8 cellular contexts compared by ENCODE assay signal in the genomic region with DNA sequence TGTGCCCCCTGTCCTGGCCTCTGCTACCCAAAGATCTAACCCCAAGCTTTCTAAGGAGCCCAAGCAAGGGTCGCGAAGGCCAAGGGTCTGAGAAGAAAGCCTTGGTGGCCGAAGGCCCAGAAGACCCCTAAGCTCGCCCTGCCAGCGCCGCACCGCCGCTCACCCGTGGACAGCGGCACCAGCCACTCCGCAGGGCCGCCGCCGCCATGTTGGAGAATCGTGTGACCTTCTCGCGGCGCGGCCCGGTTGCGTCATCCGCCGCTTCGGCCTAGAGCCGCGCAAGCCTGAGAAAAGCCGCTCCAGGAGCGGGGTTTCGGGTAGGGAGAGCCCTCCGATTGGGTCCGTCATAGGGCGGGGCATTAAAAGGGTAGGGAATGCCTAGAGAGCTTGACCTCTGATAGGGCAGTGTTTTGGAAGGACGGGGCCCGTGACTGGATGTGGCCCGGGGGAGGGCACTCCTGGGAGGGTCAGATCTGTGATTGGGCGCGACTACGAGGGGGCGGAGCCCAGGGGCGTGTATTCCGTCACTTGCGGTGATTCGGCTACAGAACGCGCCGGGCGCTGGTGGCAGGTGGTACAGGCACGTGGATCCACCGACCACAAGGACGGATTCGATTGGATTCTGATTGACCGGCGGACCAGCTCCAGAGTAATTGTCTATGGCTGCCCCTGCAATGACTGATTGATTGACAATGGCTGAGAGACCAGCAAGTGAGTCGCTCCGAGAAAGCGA. TPM values are rescaled to one million over a fixed set of nuclear protein-coding genes. Genes with fewer than 3 reads are reported as not detected.
DNase-seq lines count a peak whose midpoint lies in the region; ATAC-seq, FAIRE-seq and TF ChIP-seq lines count a peak whose summit lies in the region.

A gene with protein sequence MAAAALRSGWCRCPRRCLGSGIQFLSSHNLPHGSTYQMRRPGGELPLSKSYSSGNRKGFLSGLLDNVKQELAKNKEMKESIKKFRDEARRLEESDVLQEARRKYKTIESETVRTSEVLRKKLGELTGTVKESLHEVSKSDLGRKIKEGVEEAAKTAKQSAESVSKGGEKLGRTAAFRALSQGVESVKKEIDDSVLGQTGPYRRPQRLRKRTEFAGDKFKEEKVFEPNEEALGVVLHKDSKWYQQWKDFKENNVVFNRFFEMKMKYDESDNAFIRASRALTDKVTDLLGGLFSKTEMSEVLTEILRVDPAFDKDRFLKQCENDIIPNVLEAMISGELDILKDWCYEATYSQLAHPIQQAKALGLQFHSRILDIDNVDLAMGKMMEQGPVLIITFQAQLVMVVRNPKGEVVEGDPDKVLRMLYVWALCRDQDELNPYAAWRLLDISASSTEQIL (minus strand): TSS at position 223 of the 733 bp plus-strand sequence. CDS start 15 bp downstream, at position 208.

- H3K4me1 Mint-ChIP-seq in T-cell, result peaks cover 32 to 46% (median 35%) of the 10 kb centered on the region in 3 donors

- H4K91ac ChIP-seq in trophoblast cell (ENCODE audit: low read depth, low read length), result peak within 1 kb of the TSS; percentile 91

- H2BK120ac ChIP-seq in trophoblast cell (ENCODE audit: insufficient read depth, low read length, poor library complexity), result peak within 1 kb of the TSS; percentile 93

- H2BK12ac ChIP-seq in trophoblast cell (ENCODE audit: low read length), result no peak within 1 kb of the TSS

- H3K4me3 ChIP-seq in trophoblast cell (ENCODE audit: low read depth, low read length) (peak within 1 kb of the TSS; percentile 91), transverse colon (peak within 1 kb of the TSS; percentile 68 to 93 (median 80))

- POLR2A ChIA-PET in T-cell (lab: Charles Lee), result interaction anchor here (0.5 to 1.4 kb wide), 4 partner anchors 22 to 1219 kb away, joined by 3 to 4 read pairs (median 3); a partner anchor contains a TSS

- H2AFZ ChIP-seq in trophoblast cell (ENCODE audit: insufficient read depth, low read length, poor library complexity), result peak within 1 kb of the TSS; percentile 80

- H3K4me3 Mint-ChIP-seq in T-cell, result peak within 1 kb of the TSS; percentile 87 to 90 (median 89)

- peak within 1 kb of the TSS; percentile 80 for H3K4ac ChIP-seq in trophoblast cell (ENCODE audit: low read depth, low read length)

- H3K79me1 ChIP-seq in trophoblast cell (ENCODE audit: low read length), result peaks cover 5% of the 10 kb centered on the region

- H3K27ac ChIP-seq in adipose tissue (ENCODE audit: low read depth, low read length) (peak within 1 kb of the TSS; percentile 68), trophoblast cell (ENCODE audit: low read depth, low read length) (peak within 1 kb of the TSS; percentile 77), transverse colon (peak within 1 kb of the TSS; percentile 90 to 98 (median 96))

- H3K9ac ChIP-seq in trophoblast cell (ENCODE audit: low read length), result peak within 1 kb of the TSS; percentile 97

- H4K12ac ChIP-seq in trophoblast cell (ENCODE audit: low read depth, low read length), result peak within 1 kb of the TSS; percentile 87

- intact Hi-C loops in cardiac septum (cut with DNase I), result loop anchor here (1.0 to 10.0 kb wide), 3 partner anchors 59 to 309 kb away; no protein-coding TSS in a partner anchor
- intact Hi-C loops in transverse colon (cut with DNase I; ENCODE audit: low total_unique reads), result no loop called here

- TF ChIP-seq EP300 in transverse colon (IDR thresholded peaks at IDR 0.05; ENCODE audit: low read depth), result no peak

- CTCF ChIA-PET in T-cell (lab: Charles Lee), result interaction anchor here (0.5 to 3.9 kb wide), 12 partner anchors 14 to 845 kb away, joined by 3 to 33 read pairs (median 4); a partner anchor contains a TSS

- peaks cover 5% of the 10 kb centered on the region for H3K79me2 ChIP-seq in trophoblast cell (ENCODE audit: control insufficient read depth, insufficient read depth, low read length, poor library complexity)

- H3K36me3 Mint-ChIP-seq in T-cell, result peaks cover 10% of the 10 kb centered on the region

- DNase-seq in GM12891 (ENCODE audit: insufficient read length, low spot score), result peak; percentile 95
- DNase-seq in NCI-H1436 treated with DMSO at 0.1 percent for 48 hours (lab: John Stamatoyannopoulos, UW), result peak; percentile 94
- DNase-seq in T-cell, result peak; percentile 92 to 99 (median 98)
- DNase-seq in cardiac septum (ENCODE audit: low spot score), result peak; percentile 100
- DNase-seq in trophoblast cell, result peak; percentile 100
- DNase-seq in transverse colon, result peak; percentile 99

- WGBS in adipose tissue, 3 donors, result 0 to 1% (median 1%) methylated on average over 56 of the region's 56 CpGs
- WGBS in trophoblast cell (ENCODE audit: extremely low coverage, insufficient coverage, insufficient read length), result no CpG with 5 or more reads among the region's 56 CpGs
- WGBS in transverse colon (ENCODE audit: low coverage in 1 of 2), 2 donors, result 1% methylated on average over 52 of the region's 56 CpGs; no CpG with 5 or more reads in 1 of the 2 donors

- no peaks in the 10 kb centered on the region for H3K27me3 ChIP-seq in trophoblast cell (ENCODE audit: insufficient read depth, low read length)
- no peaks in the 10 kb centered on the region for H3K27me3 ChIP-seq in transverse colon

- peak within 1 kb of the TSS; percentile 100 for H3K4me2 ChIP-seq in trophoblast cell (ENCODE audit: low read length)

- no peaks in the 10 kb centered on the region for H3K27me3 Mint-ChIP-seq in T-cell

- FAIRE-seq in GM12891 (lab: Jason Lieb, UNC), result peak; percentile 100

- H3K4me1 ChIP-seq in trophoblast cell (ENCODE audit: control insufficient read depth in 1 of 2, insufficient read depth in 2 of 2, low read length in 2 of 2) (no peaks in the 10 kb centered on the region), transverse colon (peaks cover 5 to 26% (median 12%) of the 10 kb centered on the region in 4 donors)

- H2AK5ac ChIP-seq in trophoblast cell (ENCODE audit: low read length), result peak within 1 kb of the TSS; percentile 87

- H2BK5ac ChIP-seq in trophoblast cell (ENCODE audit: low read depth, low read length, poor library complexity), result peak within 1 kb of the TSS; percentile 86

- H3K23ac ChIP-seq in trophoblast cell (ENCODE audit: low read length), result no peak within 1 kb of the TSS

- H4K8ac ChIP-seq in trophoblast cell (ENCODE audit: low read depth, low read length), result peak within 1 kb of the TSS; percentile 93

- H3K27ac Mint-ChIP-seq in T-cell, result peak within 1 kb of the TSS; percentile 90 to 95

- H3K9me3 ChIP-seq in trophoblast cell (ENCODE audit: insufficient read depth, low read depth, low read length), result no peaks in the 10 kb centered on the region
- H3K9me3 ChIP-seq in transverse colon, result no peaks in the 10 kb centered on the region

- H3K18ac ChIP-seq in trophoblast cell (ENCODE audit: low read length), result peak within 1 kb of the TSS; percentile 81

- H3K14ac ChIP-seq in trophoblast cell (ENCODE audit: low read length), result peak within 1 kb of the TSS; percentile 83

- peaks cover 14 to 18% of the 10 kb centered on the region in 2 experiments for H3K36me3 ChIP-seq in trophoblast cell (ENCODE audit: control insufficient read depth in 1 of 2, insufficient read depth in 2 of 2, low read length in 2 of 2)
- peaks cover 0 to 13% (median 6%) of the 10 kb centered on the region in 4 donors for H3K36me3 ChIP-seq in transverse colon

- ATAC-seq in HG02840 (IDR thresholded peaks at IDR 0.05; ENCODE audit: low FRiP score, unreplicated experiment) (peak; percentile 93), T-cell (replicated peaks in 1 of 4) (peak; percentile 95 to 98 (median 98))

- peak; percentile 91 for TF ChIP-seq POLR2A in GM12891 (IDR thresholded peaks at IDR 0.05; ENCODE audit: low read depth, low read length)
- TF ChIP-seq POLR2A in transverse colon (IDR thresholded peaks at IDR 0.05), result peak; percentile 86

- no peaks in the 10 kb centered on the region for H3K9me3 Mint-ChIP-seq in T-cell

- TF ChIP-seq CTCF in transverse colon (IDR thresholded peaks at IDR 0.05), result no peak

- in situ Hi-C loops in transverse colon (cut with MboI; ENCODE audit: low pct_ligation_motif_present in 1 of 4, low pct_unique_long_range_greater_than_20kb in 1 of 4, low sequenced_read_pairs in 3 of 4), result loop anchor here in 2 of 4 donors (10.0 kb wide), 1 partner anchor 311 kb away; no protein-coding TSS in a partner anchor

TF ChIP-seq in GM12891, 5 proteins besides CTCF, POLR2A, EP300 and RAD21:
- TF ChIP-seq TAF1 (IDR thresholded peaks at IDR 0.05; ENCODE audit: low read depth, low read length), result peak; percentile 83
- peak; percentile 45; the same call in 1 of the 2 replicates for TF ChIP-seq POU2F2 (IDR thresholded peaks at IDR 0.05; ENCODE audit: low read depth, low read length)
- no peak for TF ChIP-seq SPI1 (IDR thresholded peaks at IDR 0.05; ENCODE audit: low read depth, low read length)
- peak; percentile 91 for TF ChIP-seq POLR2AphosphoS5 (IDR thresholded peaks at IDR 0.05; ENCODE audit: low read depth, low read length)
- TF ChIP-seq PAX5 (IDR thresholded peaks at IDR 0.05; ENCODE audit: insufficient read depth, low read length, severe bottlenecking), result no peak

RNA-seq across cellular contexts. Expression of the gene that starts here (rescaled TPM):
- polyA plus RNA-seq in GM12891 (2012; ENCODE audit: low read depth, missing spikeins), result 40.8 TPM
- total RNA-seq in T-cell (10 to 100 TPM; 72.7 to 99.4 (median 90.3) TPM), cardiac septum (82.6 TPM), transverse colon (100 to 1,000 TPM in 1 of 4 donors, 10 to 100 TPM in 3; 59.7 to 102 (median 71.8) TPM)
- 10 to 100 TPM; 32.2 to 58.1 (median 54.9) TPM for polyA plus RNA-seq in adipose tissue
- 55.8 and 58.2 TPM in 2 replicates for polyA plus RNA-seq in trophoblast cell (2013)

Comparison
In these comparisons a context has a peak if more than half of its experiments do, and no peak if none do; other contexts are left out.
1. Peak in every context shown above with its lines: DNase-seq, ATAC-seq, H3K4me3 ChIP-seq and H3K27ac ChIP-seq.